ENCODE assay signal across 17 cellular contexts in genomic region chr18:49494660-49495059, GRCh38. TPM values are rescaled to one million over a fixed set of nuclear protein-coding genes. Genes with fewer than 3 reads are reported as not detected.
DNase-seq lines count a peak whose midpoint lies in the region; ATAC-seq, FAIRE-seq and TF ChIP-seq lines count a peak whose summit lies in the region.
"Had no signal": no experiment of that assay in that cellular context is flagged by ENCODE, and none has a peak within 500 bp of the region (broad histone marks: within the 10 kb centered on the region; RNA-seq: fewer than 3 reads in every experiment).

No MANE protein-coding gene starts in this region.

- H3K4me2 ChIP-seq in K562 (ENCODE audit: insufficient read depth, low read length) = no peak overlapping the region

- TF ChIP-seq RAD21 in K562 (CRISPR knock-in tag; conservative IDR thresholded peaks at IDR 0.05 in 1 of 2, IDR thresholded peaks at IDR 0.05 in 1 of 2) = no peak

- TF ChIP-seq POLR2A in K562 (conservative IDR thresholded peaks at IDR 0.05) = no peak

- no CpG with 5 or more reads among the region's 2 CpGs for WGBS in K562 (ENCODE audit: insufficient coverage, low coverage, missing lambda C conversion rate)

- DNase-seq in activated T-cell treated with anti-CD3 and anti-CD28 coated beads, Interleukin-2, amount 50 U/mL, for 72 hours = no peak
- DNase-seq in activated T-cell treated with anti-CD3 and anti-CD28 coated beads, Interleukin-2, amount 50 U/mL, for 4 hours = no peak
- DNase-seq in K562 (ENCODE audit: extremely low read depth in 1 of 4, low spot score in 3 of 4) (no peak), mesothelial cell of epicardium (ENCODE audit: low spot score in 2 of 2, unreplicated experiment in 2 of 2) (no peak), GF-D8 (lab: John Stamatoyannopoulos, UW) (no peak), T-helper 17 cell (no peak), superior temporal gyrus (ENCODE audit: extremely low spot score) (no peak)
- no peak for DNase-seq in effector CD8-positive, alpha-beta T cell (lab: John Stamatoyannopoulos, UW)
- DNase-seq: C1 segment of cervical spinal cord, MG63, NCI-H1092, NCI-H146, NCI-H2081 treated with DMSO at 0.1 percent for 48 hours, NCI-H510A treated with DMSO at 0.1 percent for 48 hours, NCI-H82 had no signal

- H3K36me3 Mint-ChIP-seq in activated T-cell treated with anti-CD3 and anti-CD28 coated beads, Interleukin-2, amount 50 U/mL, for 72 hours (ENCODE audit: insufficient read depth in 2 of 2) = peaks cover 12 to 22% of the 10 kb centered on the region in 2 donors
- peaks cover 23% of the 10 kb centered on the region for H3K36me3 Mint-ChIP-seq in activated T-cell treated with anti-CD3 and anti-CD28 coated beads, Interleukin-2, amount 50 U/mL, for 4 hours (ENCODE audit: insufficient read depth)
- H3K36me3 Mint-ChIP-seq in mesothelial cell of epicardium (peaks cover 8% of the 10 kb centered on the region), T-helper 17 cell (ENCODE audit: low read depth) (peaks cover 10% of the 10 kb centered on the region)

- intact Hi-C loops in K562 (cut with micrococcal nuclease) = no loop called here

- POLR2A ChIA-PET in K562 (lab: Yijun Ruan, JAX) = no interaction called here

- peaks cover 4 to 22% of the 10 kb centered on the region in 2 experiments; a peak in 3 of 5 replicates for H3K4me1 ChIP-seq in K562 (replicated peaks in 1 of 2; ENCODE audit: control insufficient read depth in 2 of 2, insufficient read depth in 2 of 2, low read length in 2 of 2)

- FAIRE-seq in K562 (lab: Jason Lieb, UNC) = no peak
- FAIRE-seq: H54 had no signal

- no peak overlapping the region for H3K9ac ChIP-seq in K562 (ENCODE audit: insufficient read depth in 1 of 2, low read depth in 2 of 2, low read length in 2 of 2)

- no peaks in the 10 kb centered on the region for H3K9me3 ChIP-seq in K562 (replicated peaks; ENCODE audit: control insufficient read depth, insufficient read depth, low read depth, low read length)
- no peaks in the 10 kb centered on the region for H3K9me3 ChIP-seq in T-helper 17 cell (ENCODE audit: control insufficient read depth, low read length, poor library complexity, severe bottlenecking)

- peaks cover 10% of the 10 kb centered on the region; the same call in 1 of the 2 replicates for H4K20me1 ChIP-seq in K562 (replicated peaks; ENCODE audit: control insufficient read depth, insufficient read depth, low read length)

- H3K4me3 ChIP-seq in K562 = no peak overlapping the region
- H3K4me3 ChIP-seq: MG63 had no signal

- peaks cover 28% of the 10 kb centered on the region for H3K79me2 ChIP-seq in K562 (ENCODE audit: control insufficient read depth, insufficient read depth, low read length)

- no peak for TF ChIP-seq CTCF in K562 (IDR thresholded peaks at IDR 0.05 in 2 of 3, conservative IDR thresholded peaks at IDR 0.05 in 1 of 3; ENCODE audit: insufficient read depth in 2 of 3, low read depth in 1 of 3, low read length in 3 of 3)
- no peak for TF ChIP-seq CTCF in mesothelial cell of epicardium (IDR thresholded peaks at IDR 0.05; ENCODE audit: unreplicated experiment)

- in situ Hi-C loops in K562 (cut with MboI) = no loop called here

- H3K9me1 ChIP-seq in K562 (ENCODE audit: control insufficient read depth, insufficient read depth, low read length) = no peaks in the 10 kb centered on the region

- CTCF ChIA-PET in K562 (lab: Yijun Ruan, JAX; ENCODE audit: low intra/inter-chr PET ratio) = no interaction called here

- H3K4me1 Mint-ChIP-seq in activated T-cell treated with anti-CD3 and anti-CD28 coated beads, Interleukin-2, amount 50 U/mL, for 72 hours (ENCODE audit: low read depth) = peaks cover 17% of the 10 kb centered on the region
- peaks cover 22% of the 10 kb centered on the region for H3K4me1 Mint-ChIP-seq in activated T-cell treated with anti-CD3 and anti-CD28 coated beads, Interleukin-2, amount 50 U/mL, for 4 hours (ENCODE audit: low read depth)
- H3K4me1 Mint-ChIP-seq in mesothelial cell of epicardium (peaks cover 43% of the 10 kb centered on the region), T-helper 17 cell (peaks cover 24% of the 10 kb centered on the region)

- no peaks in the 10 kb centered on the region for H3K27me3 Mint-ChIP-seq in activated T-cell treated with anti-CD3 and anti-CD28 coated beads, Interleukin-2, amount 50 U/mL, for 72 hours (ENCODE audit: low read depth)
- peaks cover 3% of the 10 kb centered on the region for H3K27me3 Mint-ChIP-seq in activated T-cell treated with anti-CD3 and anti-CD28 coated beads, Interleukin-2, amount 50 U/mL, for 4 hours (ENCODE audit: low read depth)
- H3K27me3 Mint-ChIP-seq in mesothelial cell of epicardium (ENCODE audit: low read depth) (no peaks in the 10 kb centered on the region), T-helper 17 cell (peaks cover 12% of the 10 kb centered on the region)

- peak overlapping the region; percentile 61 for H3K27ac Mint-ChIP-seq in activated T-cell treated with anti-CD3 and anti-CD28 coated beads, Interleukin-2, amount 50 U/mL, for 72 hours
- H3K27ac Mint-ChIP-seq in mesothelial cell of epicardium (peak overlapping the region; percentile 76), T-helper 17 cell (no peak overlapping the region)

- no peak for ATAC-seq in activated T-cell treated with anti-CD3 and anti-CD28 coated beads, Interleukin-2, amount 50 U/mL, for 72 hours (replicated peaks in 1 of 2)
- ATAC-seq in activated T-cell treated with anti-CD3 and anti-CD28 coated beads, Interleukin-2, amount 50 U/mL, for 4 hours = no peak
- ATAC-seq in K562 (no peak), T-helper 17 cell (no peak)

- no peak overlapping the region for H3K4me3 Mint-ChIP-seq in activated T-cell treated with anti-CD3 and anti-CD28 coated beads, Interleukin-2, amount 50 U/mL, for 72 hours
- H3K4me3 Mint-ChIP-seq in activated T-cell treated with anti-CD3 and anti-CD28 coated beads, Interleukin-2, amount 50 U/mL, for 4 hours = no peak overlapping the region
- H3K4me3 Mint-ChIP-seq in mesothelial cell of epicardium (no peak overlapping the region), T-helper 17 cell (no peak overlapping the region)

- H3K9me3 Mint-ChIP-seq in activated T-cell treated with anti-CD3 and anti-CD28 coated beads, Interleukin-2, amount 50 U/mL, for 72 hours = no peaks in the 10 kb centered on the region
- no peaks in the 10 kb centered on the region for H3K9me3 Mint-ChIP-seq in activated T-cell treated with anti-CD3 and anti-CD28 coated beads, Interleukin-2, amount 50 U/mL, for 4 hours
- H3K9me3 Mint-ChIP-seq in mesothelial cell of epicardium = no peaks in the 10 kb centered on the region

- peak overlapping the region; percentile 82 for H2AFZ ChIP-seq in K562 (ENCODE audit: low read depth, low read length)

- no TSS peak for BruUV-seq in K562 (replicated peaks; lab: Mats Ljungman, UMichigan)

- H3K27me3 ChIP-seq in K562 (ENCODE audit: control insufficient read depth in 2 of 2, insufficient read depth in 2 of 2, low read length in 2 of 2) = no peaks in the 10 kb centered on the region
- H3K27me3 ChIP-seq: MG63 had no signal

- no peak for TF ChIP-seq EP300 in K562 (IDR thresholded peaks at IDR 0.05; ENCODE audit: low read length)

- H3K36me3 ChIP-seq in K562 (ENCODE audit: control insufficient read depth, insufficient read depth, low read length) = peaks cover 23% of the 10 kb centered on the region

- no peak overlapping the region for H3K27ac ChIP-seq in K562 (ENCODE audit: extremely low read depth, low read depth, low read length)
- H3K27ac ChIP-seq: 22Rv1 had no signal

RNA-seq across cellular contexts. Expression of gene RPL17, which starts 2.4 kb away (rescaled TPM):
- total RNA-seq in activated T-cell treated with anti-CD3 and anti-CD28 coated beads, Interleukin-2, amount 50 U/mL, for 72 hours = 1,000 to 10,000 TPM; 1,686 to 1,835 TPM
- total RNA-seq in activated T-cell treated with anti-CD3 and anti-CD28 coated beads, Interleukin-2, amount 50 U/mL, for 4 hours = 1,000 to 10,000 TPM; 2,047 to 2,285 (median 2,225) TPM
- 447 and 823 TPM in 2 replicates for total RNA-seq in K562 (2011; cell fraction: chromatin; rRNA removed; ENCODE audit: low replicate concordance)
- 475 and 541 TPM in 2 replicates for total RNA-seq in K562 (2011; cell fraction: nucleolus; rRNA removed)
- 825 and 1,264 TPM in 2 replicates for total RNA-seq in K562 (2011; cell fraction: nucleoplasm; rRNA removed)
- total RNA-seq in K562 (2014; rRNA removed) (1,802 and 1,882 TPM in 2 replicates), K562 (2014; rRNA removed; fragmentation: Illumina TruSeq; extraction: Trizol) (2,908 and 3,069 TPM in 2 replicates), K562 (2015; rRNA removed; fragmentation: Illumina TruSeq; extraction: Trizol) (2,586 and 2,715 TPM in 2 replicates), K562 (2021) (1,616 and 1,743 TPM in 2 replicates), mesothelial cell of epicardium (2,110 to 2,217 TPM (median 2,192 TPM) in 3 replicates), T-helper 17 cell (1,000 to 10,000 TPM; 2,529 to 2,560 TPM)
- polyA plus RNA-seq in K562 (2011; rRNA removed) (3,820 and 3,853 TPM in 2 replicates), K562 (2014; fragmentation: Illumina TruSeq; extraction: Trizol) (2,347 and 2,369 TPM in 2 replicates), K562 (2014; fragmentation: Nextera tagmentation; extraction: Ambion mirVana) (1,000 to 10,000 TPM; 1,742 to 1,931 TPM), K562 (2014; rRNA removed) (2,595 and 2,810 TPM in 2 replicates)
- 1,711 and 3,017 TPM in 2 replicates for polyA plus RNA-seq in K562 (2011; cell fraction: cytosol; rRNA removed)
- 903 and 1,882 TPM in 2 replicates for polyA plus RNA-seq in K562 (2011; cell fraction: nucleus; rRNA removed)
- 3,078 and 3,615 TPM in 2 replicates for polyA plus RNA-seq in K562 (2012)
- polyA minus RNA-seq in K562 (2011; rRNA and poly(A)+ RNA removed) = 1,907 and 2,118 TPM in 2 replicates
- 464 and 522 TPM in 2 replicates for polyA minus RNA-seq in K562 (2011; cell fraction: cytosol; rRNA and poly(A)+ RNA removed)
- 222 and 477 TPM in 2 replicates for polyA minus RNA-seq in K562 (2011; cell fraction: nucleus; rRNA and poly(A)+ RNA removed)

RNA-seq across cellular contexts. Expression of gene C18orf32, which starts 7.6 kb away (rescaled TPM):
- total RNA-seq in activated T-cell treated with anti-CD3 and anti-CD28 coated beads, Interleukin-2, amount 50 U/mL, for 72 hours = 10 to 100 TPM; 28.7 to 36.2 TPM
- total RNA-seq in activated T-cell treated with anti-CD3 and anti-CD28 coated beads, Interleukin-2, amount 50 U/mL, for 4 hours = 10 to 100 TPM; 33.0 to 43.7 (median 42.3) TPM
- 5.0 and 10.9 TPM in 2 replicates for total RNA-seq in K562 (2011; cell fraction: chromatin; rRNA removed; ENCODE audit: low replicate concordance)
- total RNA-seq in K562 (2011; cell fraction: nucleolus; rRNA removed) = 4.2 and 5.0 TPM in 2 replicates
- 6.8 and 14.1 TPM in 2 replicates for total RNA-seq in K562 (2011; cell fraction: nucleoplasm; rRNA removed)
- total RNA-seq in K562 (2014; rRNA removed) = 8.5 and 9.6 TPM in 2 replicates
- 20.1 and 25.8 TPM in 2 replicates for total RNA-seq in K562 (2014; rRNA removed; fragmentation: Illumina TruSeq; extraction: Trizol)
- total RNA-seq in K562 (2015; rRNA removed; fragmentation: Illumina TruSeq; extraction: Trizol) = 10.5 and 14.3 TPM in 2 replicates
- 20.4 and 23.2 TPM in 2 replicates for total RNA-seq in K562 (2021)
- polyA plus RNA-seq in K562 (2011; rRNA removed) = 11.5 and 18.7 TPM in 2 replicates
- polyA plus RNA-seq in K562 (2011; cell fraction: cytosol; rRNA removed) = 10.0 and 11.9 TPM in 2 replicates
- 3.9 and 6.2 TPM in 2 replicates for polyA plus RNA-seq in K562 (2011; cell fraction: nucleus; rRNA removed)
- polyA plus RNA-seq in K562 (2012) = 12.6 and 22.2 TPM in 2 replicates
- polyA plus RNA-seq in K562 (2014; fragmentation: Illumina TruSeq; extraction: Trizol) = 17.6 and 21.2 TPM in 2 replicates
- polyA plus RNA-seq in K562 (2014; fragmentation: Nextera tagmentation; extraction: Ambion mirVana) = 10 to 100 TPM; 30.1 to 35.0 TPM
- polyA plus RNA-seq in K562 (2014; rRNA removed) = 28.8 and 32.5 TPM in 2 replicates
- 1.6 and 2.2 TPM in 2 replicates for polyA minus RNA-seq in K562 (2011; rRNA and poly(A)+ RNA removed)
- 2.4 and 4.2 TPM in 2 replicates for polyA minus RNA-seq in K562 (2011; cell fraction: cytosol; rRNA and poly(A)+ RNA removed)
- polyA minus RNA-seq in K562 (2011; cell fraction: nucleus; rRNA and poly(A)+ RNA removed) = 1.5 and 3.1 TPM in 2 replicates
- 31.6 to 40.8 TPM (median 35.3 TPM) in 3 replicates for total RNA-seq in mesothelial cell of epicardium
- total RNA-seq in T-helper 17 cell = 10 to 100 TPM; 31.3 to 32.1 TPM

RNA-seq across cellular contexts. Expression of gene DYM, which starts 34.2 kb away (rescaled TPM):
- 10 to 100 TPM; 74.9 to 91.6 TPM for total RNA-seq in activated T-cell treated with anti-CD3 and anti-CD28 coated beads, Interleukin-2, amount 50 U/mL, for 72 hours
- total RNA-seq in activated T-cell treated with anti-CD3 and anti-CD28 coated beads, Interleukin-2, amount 50 U/mL, for 4 hours = 10 to 100 TPM; 47.3 to 54.1 (median 47.5) TPM
- 77.7 and 126 TPM in 2 replicates for total RNA-seq in K562 (2011; cell fraction: chromatin; rRNA removed; ENCODE audit: low replicate concordance)
- 56.0 and 58.8 TPM in 2 replicates for total RNA-seq in K562 (2011; cell fraction: nucleolus; rRNA removed)
- 42.7 and 53.3 TPM in 2 replicates for total RNA-seq in K562 (2011; cell fraction: nucleoplasm; rRNA removed)
- total RNA-seq in K562 (2014; rRNA removed) (29.4 and 51.0 TPM in 2 replicates), K562 (2014; rRNA removed; fragmentation: Illumina TruSeq; extraction: Trizol) (23.9 and 29.3 TPM in 2 replicates), K562 (2015; rRNA removed; fragmentation: Illumina TruSeq; extraction: Trizol) (22.3 and 28.7 TPM in 2 replicates), K562 (2021) (40.3 and 42.4 TPM in 2 replicates), mesothelial cell of epicardium (65.3 to 76.1 TPM (median 71.2 TPM) in 3 replicates), T-helper 17 cell (10 to 100 TPM; 53.3 to 68.4 TPM)
- polyA plus RNA-seq in K562 (2011; rRNA removed) (60.0 and 66.2 TPM in 2 replicates), K562 (2014; fragmentation: Illumina TruSeq; extraction: Trizol) (18.3 and 22.5 TPM in 2 replicates), K562 (2014; fragmentation: Nextera tagmentation; extraction: Ambion mirVana) (1 to 10 TPM; 5.2 to 8.4 TPM), K562 (2014; rRNA removed) (18.9 and 23.3 TPM in 2 replicates)
- polyA plus RNA-seq in K562 (2011; cell fraction: cytosol; rRNA removed) = 23.0 and 31.2 TPM in 2 replicates
- polyA plus RNA-seq in K562 (2011; cell fraction: nucleus; rRNA removed) = 27.0 and 29.3 TPM in 2 replicates
- polyA plus RNA-seq in K562 (2012) = 18.6 and 57.1 TPM in 2 replicates
- 64.2 and 82.7 TPM in 2 replicates for polyA minus RNA-seq in K562 (2011; rRNA and poly(A)+ RNA removed)
- 32.9 and 33.6 TPM in 2 replicates for polyA minus RNA-seq in K562 (2011; cell fraction: cytosol; rRNA and poly(A)+ RNA removed)
- 81.0 and 89.4 TPM in 2 replicates for polyA minus RNA-seq in K562 (2011; cell fraction: nucleus; rRNA and poly(A)+ RNA removed)
